8 cellular contexts compared by ENCODE assay signal in genomic region chr1:202348509-202349262, GRCh38. TPM values are rescaled to one million over a fixed set of nuclear protein-coding genes. Genes with fewer than 3 reads are reported as not detected.
DNase-seq lines count a peak whose midpoint lies in the region; ATAC-seq, FAIRE-seq and TF ChIP-seq lines count a peak whose summit lies in the region.

A gene with protein sequence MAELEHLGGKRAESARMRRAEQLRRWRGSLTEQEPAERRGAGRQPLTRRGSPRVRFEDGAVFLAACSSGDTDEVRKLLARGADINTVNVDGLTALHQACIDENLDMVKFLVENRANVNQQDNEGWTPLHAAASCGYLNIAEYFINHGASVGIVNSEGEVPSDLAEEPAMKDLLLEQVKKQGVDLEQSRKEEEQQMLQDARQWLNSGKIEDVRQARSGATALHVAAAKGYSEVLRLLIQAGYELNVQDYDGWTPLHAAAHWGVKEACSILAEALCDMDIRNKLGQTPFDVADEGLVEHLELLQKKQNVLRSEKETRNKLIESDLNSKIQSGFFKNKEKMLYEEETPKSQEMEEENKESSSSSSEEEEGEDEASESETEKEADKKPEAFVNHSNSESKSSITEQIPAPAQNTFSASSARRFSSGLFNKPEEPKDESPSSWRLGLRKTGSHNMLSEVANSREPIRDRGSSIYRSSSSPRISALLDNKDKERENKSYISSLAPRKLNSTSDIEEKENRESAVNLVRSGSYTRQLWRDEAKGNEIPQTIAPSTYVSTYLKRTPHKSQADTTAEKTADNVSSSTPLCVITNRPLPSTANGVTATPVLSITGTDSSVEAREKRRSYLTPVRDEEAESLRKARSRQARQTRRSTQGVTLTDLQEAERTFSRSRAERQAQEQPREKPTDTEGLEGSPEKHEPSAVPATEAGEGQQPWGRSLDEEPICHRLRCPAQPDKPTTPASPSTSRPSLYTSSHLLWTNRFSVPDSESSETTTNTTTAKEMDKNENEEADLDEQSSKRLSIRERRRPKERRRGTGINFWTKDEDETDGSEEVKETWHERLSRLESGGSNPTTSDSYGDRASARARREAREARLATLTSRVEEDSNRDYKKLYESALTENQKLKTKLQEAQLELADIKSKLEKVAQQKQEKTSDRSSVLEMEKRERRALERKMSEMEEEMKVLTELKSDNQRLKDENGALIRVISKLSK (plus strand): TSS chr1:202348699. CDS start chr1:202348852, 153 bp downstream.

- peak within 1 kb of the TSS; percentile 90 to 95 for H3K27ac Mint-ChIP-seq in T-cell

- POLR2A ChIA-PET in T-cell (lab: Charles Lee), result no interaction called here

- whole genome bisulfite sequencing in adrenal gland, 4 donors, result 0 to 1% (median 0%) methylated on average over 6 to 62 of the region's 62 CpGs
- 0 to 1% (median 0%) methylated on average over 33 to 62 of the region's 62 CpGs for WGBS in heart left ventricle, 4 donors
- WGBS in upper lobe of left lung, 2 donors, result 0% methylated on average over 8 to 59 of the region's 62 CpGs

- peak in 1 of 6 experiments; percentile 9 for TF ChIP-seq CTCF in adrenal gland (IDR thresholded peaks at IDR 0.05)
- TF ChIP-seq CTCF in heart left ventricle (IDR thresholded peaks at IDR 0.05), result no peak
- peak in 2 of 6 experiments; percentile 5 to 21 for TF ChIP-seq CTCF in upper lobe of left lung (IDR thresholded peaks at IDR 0.05)

- H3K4me1 ChIP-seq in adrenal gland (replicated peaks in 1 of 2), result peaks cover 0 to 18% of the 10 kb centered on the region in 2 donors
- H3K4me1 ChIP-seq in heart left ventricle, result peaks cover 0 to 30% (median 15%) of the 10 kb centered on the region in 12 donors
- peaks cover 7 to 16% (median 15%) of the 10 kb centered on the region in 4 donors for H3K4me1 ChIP-seq in upper lobe of left lung

- H3K4me3 Mint-ChIP-seq in T-cell, result peak within 1 kb of the TSS; percentile 83 to 87 (median 86)

- peak within 1 kb of the TSS; percentile 56 to 96 (median 84) for H3K4me3 ChIP-seq in adrenal gland
- H3K4me3 ChIP-seq in heart left ventricle, result peak within 1 kb of the TSS; percentile 75 to 98 (median 90)
- peak within 1 kb of the TSS; percentile 87 to 99 (median 98) for H3K4me3 ChIP-seq in upper lobe of left lung

- CTCF ChIA-PET in T-cell (lab: Charles Lee), result interaction anchor here in 1 of 2 donors (0.6 to 2.1 kb wide), 3 partner anchors 42 to 1518 kb away, joined by 3 to 6 read pairs (median 5); no protein-coding TSS in a partner anchor

- H3K36me3 ChIP-seq in adrenal gland (replicated peaks in 1 of 2), result no peaks in the 10 kb centered on the region
- no peaks in the 10 kb centered on the region for H3K36me3 ChIP-seq in heart left ventricle
- H3K36me3 ChIP-seq in upper lobe of left lung, result no peaks in the 10 kb centered on the region

- peak; percentile 91 for FAIRE-seq in GM12891 (lab: Jason Lieb, UNC)

- H3K36me3 Mint-ChIP-seq in T-cell, result no peaks in the 10 kb centered on the region

- intact Hi-C loops in adrenal gland (cut with DNase I) (loop anchor here in 1 of 2 donors (10.0 kb wide), 1 partner anchor 66 kb away; no protein-coding TSS in a partner anchor), heart left ventricle (cut with DNase I) (loop anchor here in 9 of 10 donors (5.0 to 10.0 kb wide), 9 partner anchors 64 to 369 kb away; partner anchors contain the start of gene SYT2 (in 2 of the 9)), posterior cingulate gyrus (cut with DNase I) (loop anchor here (5.0 kb wide), 1 partner anchor 69 kb away; no protein-coding TSS in a partner anchor)

- ATAC-seq in HG02840 (IDR thresholded peaks at IDR 0.05; ENCODE audit: low FRiP score, unreplicated experiment) (peak; percentile 97), T-cell (replicated peaks in 1 of 4) (peak; percentile 96 to 99 (median 98)), heart left ventricle (peak; percentile 97 to 100 (median 98)), upper lobe of left lung (ENCODE audit: low FRiP score in 2 of 2) (peak; percentile 99)

- H3K27ac ChIP-seq in adrenal gland (peak within 1 kb of the TSS; percentile 56 to 92 (median 78)), heart left ventricle (peak within 1 kb of the TSS; percentile 80 to 98 (median 92)), upper lobe of left lung (peak within 1 kb of the TSS; percentile 86 to 96 (median 92))

- no peaks in the 10 kb centered on the region for H3K27me3 ChIP-seq in adrenal gland
- H3K27me3 ChIP-seq in heart left ventricle, result no peaks in the 10 kb centered on the region
- H3K27me3 ChIP-seq in upper lobe of left lung, result no peaks in the 10 kb centered on the region

- TF ChIP-seq POLR2A in GM12891 (IDR thresholded peaks at IDR 0.05; ENCODE audit: low read depth, low read length), result no peak
- peak in 1 of 2 donors; percentile 70 for TF ChIP-seq POLR2A in adrenal gland (IDR thresholded peaks at IDR 0.05)
- TF ChIP-seq POLR2A in heart left ventricle (IDR thresholded peaks at IDR 0.05), result peak in 1 of 2 donors; percentile 74
- peak in 2 of 4 donors; percentile 67 to 77 for TF ChIP-seq POLR2A in upper lobe of left lung (IDR thresholded peaks at IDR 0.05)

- H3K9me3 ChIP-seq in adrenal gland (replicated peaks in 1 of 3) (no peaks in the 10 kb centered on the region), heart left ventricle (no peaks in the 10 kb centered on the region), upper lobe of left lung (no peaks in the 10 kb centered on the region)

- DNase-seq in GM12891 (ENCODE audit: insufficient read length, low spot score) (peak; percentile 65), NCI-H1436 treated with DMSO at 0.1 percent for 48 hours (lab: John Stamatoyannopoulos, UW) (peak; percentile 99), T-cell (peak; percentile 88 to 96 (median 94)), adrenal gland (peak; percentile 96 to 99 (median 99)), heart left ventricle (peak; percentile 97 to 99 (median 98)), posterior cingulate gyrus (peak; percentile 97 to 100 (median 98)), upper lobe of left lung (peak; percentile 97 to 99)

- peak in 1 of 4 donors; percentile 3 for TF ChIP-seq EP300 in upper lobe of left lung (IDR thresholded peaks at IDR 0.05)

- peaks cover 31 to 53% (median 34%) of the 10 kb centered on the region in 3 donors for H3K4me1 Mint-ChIP-seq in T-cell

- H3K27me3 Mint-ChIP-seq in T-cell, result no peaks in the 10 kb centered on the region

- H3K9me3 Mint-ChIP-seq in T-cell, result no peaks in the 10 kb centered on the region

TF ChIP-seq in GM12891, 5 proteins besides CTCF, POLR2A, EP300 and RAD21:
- TF ChIP-seq PAX5 (IDR thresholded peaks at IDR 0.05; ENCODE audit: insufficient read depth, low read length, severe bottlenecking), result no peak
- peak; percentile 49; the same call in 1 of the 2 replicates for TF ChIP-seq POU2F2 (IDR thresholded peaks at IDR 0.05; ENCODE audit: low read depth, low read length)
- TF ChIP-seq SPI1 (IDR thresholded peaks at IDR 0.05; ENCODE audit: low read depth, low read length), result no peak
- TF ChIP-seq TAF1 (IDR thresholded peaks at IDR 0.05; ENCODE audit: low read depth, low read length), result peak; percentile 81
- TF ChIP-seq POLR2AphosphoS5 (IDR thresholded peaks at IDR 0.05; ENCODE audit: low read depth, low read length), result no peak

RNA-seq across cellular contexts. Expression of the gene that starts here (rescaled TPM):
- polyA plus RNA-seq in GM12891 (2012; ENCODE audit: low read depth, missing spikeins), result 1.1 TPM
- total RNA-seq in T-cell (10 to 100 TPM; 24.3 to 40.9 (median 27.0) TPM), adrenal gland (10 to 100 TPM; 16.6 to 43.9 (median 22.5) TPM), heart left ventricle (100 to 1,000 TPM; 368 to 972 (median 618) TPM), upper lobe of left lung (100 to 1,000 TPM in 1 of 6 donors, 10 to 100 TPM in 5; 27.6 to 120 (median 40.5) TPM)
- polyA plus RNA-seq in adrenal gland (10 to 100 TPM in 1 of 3 donors, 1 to 10 TPM in 2; 3.0 to 15.7 (median 5.7) TPM), heart left ventricle (100 to 1,000 TPM in 1 of 2 donors, 10 to 100 TPM in 1; 49.9 to 108 TPM)

Comparison
In these comparisons a context has a peak if more than half of its experiments do, and no peak if none do; other contexts are left out.
1. Peak in every context shown above with its lines: DNase-seq, ATAC-seq, H3K4me3 ChIP-seq and H3K27ac ChIP-seq.